ENCODE assay signal across 24 cellular contexts in genomic region chr3:45630325-45630724, GRCh38. TPM values are rescaled to one million over a fixed set of nuclear protein-coding genes. Genes with fewer than 3 reads are reported as not detected.
DNase-seq lines count a peak whose midpoint lies in the region; ATAC-seq and TF ChIP-seq lines count a peak whose summit lies in the region.
"Had no signal": no experiment of that assay in that cellular context is flagged by ENCODE, and none has a peak within 500 bp of the region (broad histone marks: within the 10 kb centered on the region; RNA-seq: fewer than 3 reads in every experiment).

No MANE protein-coding gene starts in this region.

- ATAC-seq in effector memory CD8-positive, alpha-beta T cell (replicated peaks), result no peak
- ATAC-seq: gastroesophageal sphincter had no signal

- no peaks in the 10 kb centered on the region for H3K9me3 Mint-ChIP-seq in T-helper 1 cell treated with Interleukin-12 subunit alpha and Interleukin-12 subunit beta and Interleukin-4 antibody, amounts not matched to agents 30 μg/mL and 1 μg/mL, for 36 hours
- H3K9me3 Mint-ChIP-seq in effector memory CD8-positive, alpha-beta T cell, result no peaks in the 10 kb centered on the region
- H3K9me3 Mint-ChIP-seq: activated naive CD4-positive, alpha-beta T cell treated with anti-CD3 and anti-CD28 coated beads, Interleukin-2, amount 10 ng/mL, durations not matched to agents 7 days and 5 days; nephron had no signal

- peak overlapping the region; percentile 38 for H3K27ac ChIP-seq in KOPT-K1 (ENCODE audit: low read depth, low read length, poor library complexity, severe bottlenecking)
- peak overlapping the region in 6 of 8 donors; percentile 51 to 78 (median 68) for H3K27ac ChIP-seq in spleen
- no peak overlapping the region for H3K27ac ChIP-seq in smooth muscle cell (ENCODE audit: low read depth)
- no peak overlapping the region for H3K27ac ChIP-seq in WERI-Rb-1
- H3K27ac ChIP-seq: 22Rv1, esophagus squamous epithelium, prostate gland had no signal

- H2AFZ ChIP-seq in smooth muscle cell (ENCODE audit: low read depth), result no peak overlapping the region

- H3K4me3 Mint-ChIP-seq in T-helper 1 cell treated with Interleukin-12 subunit alpha and Interleukin-12 subunit beta and Interleukin-4 antibody, amounts not matched to agents 30 μg/mL and 1 μg/mL, for 36 hours, result no peak overlapping the region
- no peak overlapping the region for H3K4me3 Mint-ChIP-seq in effector memory CD8-positive, alpha-beta T cell
- H3K4me3 Mint-ChIP-seq: activated naive CD4-positive, alpha-beta T cell treated with anti-CD3 and anti-CD28 coated beads, Interleukin-2, amount 10 ng/mL, durations not matched to agents 7 days and 5 days; nephron had no signal

- no peak for TF ChIP-seq POLR2A in spleen (IDR thresholded peaks at IDR 0.05)

- H3K4me2 ChIP-seq in smooth muscle cell, result no peak overlapping the region

- peaks cover 72% of the 10 kb centered on the region for H4K20me1 ChIP-seq in smooth muscle cell (ENCODE audit: low read depth)

- H3K27me3 ChIP-seq in spleen (replicated peaks in 1 of 7) (no peaks in the 10 kb centered on the region), smooth muscle cell (ENCODE audit: low read depth) (no peaks in the 10 kb centered on the region), WERI-Rb-1 (ENCODE audit: insufficient read depth, low read depth, severe bottlenecking) (no peaks in the 10 kb centered on the region)
- H3K27me3 ChIP-seq: ascending aorta, esophagus squamous epithelium, gastroesophageal sphincter, MG63 had no signal

- H3K4me1 ChIP-seq in spleen, result peaks cover 10 to 55% (median 38%) of the 10 kb centered on the region in 6 donors
- H3K4me1 ChIP-seq in smooth muscle cell (ENCODE audit: low read depth), result no peaks in the 10 kb centered on the region
- H3K4me1 ChIP-seq: prostate gland had no signal

- no peaks in the 10 kb centered on the region for H3K9me3 ChIP-seq in KOPT-K1 (ENCODE audit: insufficient read depth, low read length, poor library complexity, severe bottlenecking)
- no peaks in the 10 kb centered on the region for H3K9me3 ChIP-seq in spleen
- no peaks in the 10 kb centered on the region for H3K9me3 ChIP-seq in smooth muscle cell (replicated peaks; ENCODE audit: low read depth)
- H3K9me3 ChIP-seq in WERI-Rb-1 (ENCODE audit: severe bottlenecking), result no peaks in the 10 kb centered on the region
- H3K9me3 ChIP-seq: ascending aorta, esophagus squamous epithelium, gastroesophageal sphincter, prostate gland had no signal

- no peak overlapping the region for H3K4me3 ChIP-seq in spleen
- H3K4me3 ChIP-seq in smooth muscle cell, result no peak overlapping the region
- H3K4me3 ChIP-seq in WERI-Rb-1 (ENCODE audit: low read depth, low read length), result no peak overlapping the region
- H3K4me3 ChIP-seq: ascending aorta, esophagus squamous epithelium, gastroesophageal sphincter, MG63, prostate gland had no signal

- 39 to 55% (median 47%) methylated on average over 5 of the region's 5 CpGs for WGBS in spleen, 5 donors
- WGBS in smooth muscle cell (ENCODE audit: low lambda C conversion rate), result 88% methylated on average over 5 of the region's 5 CpGs

- no peaks in the 10 kb centered on the region for H3K27me3 Mint-ChIP-seq in T-helper 1 cell treated with Interleukin-12 subunit alpha and Interleukin-12 subunit beta and Interleukin-4 antibody, amounts not matched to agents 30 μg/mL and 1 μg/mL, for 36 hours (ENCODE audit: low read depth)
- no peaks in the 10 kb centered on the region for H3K27me3 Mint-ChIP-seq in effector memory CD8-positive, alpha-beta T cell
- H3K27me3 Mint-ChIP-seq: activated naive CD4-positive, alpha-beta T cell treated with anti-CD3 and anti-CD28 coated beads, Interleukin-2, amount 10 ng/mL, durations not matched to agents 7 days and 5 days had no signal

- no peaks in the 10 kb centered on the region for H3F3A ChIP-seq in smooth muscle cell (ENCODE audit: low read depth)

- H3K36me3 ChIP-seq in KOPT-K1 (ENCODE audit: insufficient read depth, low read length) (peaks cover 10% of the 10 kb centered on the region; the same call in 1 of the 2 replicates), spleen (peaks cover 0 to 9% (median 0%) of the 10 kb centered on the region in 6 donors), smooth muscle cell (ENCODE audit: low read depth) (no peaks in the 10 kb centered on the region), WERI-Rb-1 (no peaks in the 10 kb centered on the region)
- H3K36me3 ChIP-seq: ascending aorta, esophagus squamous epithelium, MG63, prostate gland had no signal

- DNase-seq in T-helper 1 cell (no peak), spleen (no peak), smooth muscle cell (lab: John Stamatoyannopoulos, UW; ENCODE audit: unreplicated experiment) (no peak), WERI-Rb-1 (no peak), NCI-H2171 (lab: John Stamatoyannopoulos, UW) (no peak)
- no peak for DNase-seq in effector memory CD8-positive, alpha-beta T cell
- DNase-seq: activated naive CD4-positive, alpha-beta T cell treated with anti-CD3 and anti-CD28 coated beads, Interleukin-2, amount 10 ng/mL, durations not matched to agents 7 days and 5 days; AML-193; effector CD4-positive, alpha-beta T cell; EL; esophagus squamous epithelium; mammary epithelial cell; MG63; NCI-H2171 treated with DMSO at 0.1 percent for 48 hours; NCI-H774; Right ventricle myocardium superior; trophoblast cell had no signal

- no peaks in the 10 kb centered on the region for H3K36me3 Mint-ChIP-seq in T-helper 1 cell treated with Interleukin-12 subunit alpha and Interleukin-12 subunit beta and Interleukin-4 antibody, amounts not matched to agents 30 μg/mL and 1 μg/mL, for 36 hours (ENCODE audit: low read depth)
- peaks cover 13% of the 10 kb centered on the region for H3K36me3 Mint-ChIP-seq in effector memory CD8-positive, alpha-beta T cell (ENCODE audit: insufficient read depth)

- no peaks in the 10 kb centered on the region for H3K79me2 ChIP-seq in smooth muscle cell (ENCODE audit: low read depth)

- no peak overlapping the region for H3K9ac ChIP-seq in smooth muscle cell (ENCODE audit: low read depth)

- intact Hi-C loops in spleen (cut with DNase I; ENCODE audit: low total_unique reads), result no loop called here

- TF ChIP-seq CTCF in spleen (IDR thresholded peaks at IDR 0.05 in 8 of 11, conservative IDR thresholded peaks at IDR 0.05 in 3 of 11), result no peak
- TF ChIP-seq CTCF in smooth muscle cell (IDR thresholded peaks at IDR 0.05; ENCODE audit: borderline replicate concordance, insufficient read depth, poor library complexity, severe bottlenecking), result no peak
- no peak for TF ChIP-seq CTCF in WERI-Rb-1 (IDR thresholded peaks at IDR 0.05; ENCODE audit: low read depth, low read length)

- H3K27ac Mint-ChIP-seq in T-helper 1 cell treated with Interleukin-12 subunit alpha and Interleukin-12 subunit beta and Interleukin-4 antibody, amounts not matched to agents 30 μg/mL and 1 μg/mL, for 36 hours, result peak overlapping the region; percentile 12
- peak overlapping the region; percentile 93 to 94 for H3K27ac Mint-ChIP-seq in effector memory CD8-positive, alpha-beta T cell
- H3K27ac Mint-ChIP-seq: activated naive CD4-positive, alpha-beta T cell treated with anti-CD3 and anti-CD28 coated beads, Interleukin-2, amount 10 ng/mL, durations not matched to agents 7 days and 5 days had no signal

- peaks cover 21% of the 10 kb centered on the region for H3K4me1 Mint-ChIP-seq in T-helper 1 cell treated with Interleukin-12 subunit alpha and Interleukin-12 subunit beta and Interleukin-4 antibody, amounts not matched to agents 30 μg/mL and 1 μg/mL, for 36 hours (ENCODE audit: low read depth)
- peaks cover 35 to 41% of the 10 kb centered on the region in 2 donors for H3K4me1 Mint-ChIP-seq in effector memory CD8-positive, alpha-beta T cell (ENCODE audit: low read depth in 2 of 2)

RNA-seq across cellular contexts. Expression of gene LIMD1, which starts 35.8 kb away (rescaled TPM):
- total RNA-seq in spleen (10 to 100 TPM; 41.5 to 58.5 (median 49.8) TPM), smooth muscle cell (3.8 and 4.6 TPM in 2 replicates)
- polyA plus RNA-seq in spleen (10 to 100 TPM in 1 of 3 donors, 1 to 10 TPM in 2; 5.3 to 15.9 (median 6.5) TPM), smooth muscle cell (3.6 and 4.2 TPM in 2 replicates)

RNA-seq across cellular contexts. Expression of gene SACM1L, which starts 58.9 kb away (rescaled TPM):
- total RNA-seq in spleen, result 10 to 100 TPM; 55.5 to 93.7 (median 67.5) TPM
- 10 to 100 TPM; 21.0 to 28.2 (median 27.9) TPM for polyA plus RNA-seq in spleen
- total RNA-seq in smooth muscle cell, result 24.7 and 31.7 TPM in 2 replicates
- polyA plus RNA-seq in smooth muscle cell, result 12.9 and 15.8 TPM in 2 replicates

Comparison
In these comparisons a context has a peak if more than half of its experiments do, and no peak if none do; other contexts are left out.
1. H3K27ac ChIP-seq: peak in KOPT-K1 (single experiment) and spleen (6 of 8); none in smooth muscle cell (single experiment) and WERI-Rb-1 (single experiment).